ENCODE assay signal across 7 cellular contexts in genomic region chr6:161618816-161619454, GRCh38.
DNase-seq lines count a peak whose midpoint lies in the region; ATAC-seq lines count a peak whose summit lies in the region.

No MANE protein-coding gene starts in this region.

- H3K79me1 ChIP-seq in trophoblast cell (ENCODE audit: low read length): no peaks in the 10 kb centered on the region

- CTCF ChIA-PET in naive thymus-derived CD4-positive, alpha-beta T cell (lab: Charles Lee): no interaction called here

- peaks cover 3% of the 10 kb centered on the region for H3K4me1 ChIP-seq in HAP-1
- H3K4me1 ChIP-seq in trophoblast cell (ENCODE audit: control insufficient read depth in 1 of 2, insufficient read depth in 2 of 2, low read length in 2 of 2): no peaks in the 10 kb centered on the region
- no peaks in the 10 kb centered on the region for H3K4me1 ChIP-seq in naive thymus-derived CD4-positive, alpha-beta T cell (ENCODE audit: control insufficient read depth in 2 of 2, insufficient read depth in 2 of 2, low read length in 2 of 2)

- peaks cover 27% of the 10 kb centered on the region for H3K27me3 ChIP-seq in HAP-1 (ENCODE audit: low read depth)
- H3K27me3 ChIP-seq in trophoblast cell (ENCODE audit: insufficient read depth, low read length): no peaks in the 10 kb centered on the region
- H3K27me3 ChIP-seq in naive thymus-derived CD4-positive, alpha-beta T cell (ENCODE audit: control insufficient read depth in 2 of 2, insufficient read depth in 2 of 2, low read length in 2 of 2): no peaks in the 10 kb centered on the region

- H2AK5ac ChIP-seq in trophoblast cell (ENCODE audit: low read length): no peak overlapping the region

- H3K23ac ChIP-seq in trophoblast cell (ENCODE audit: low read length): no peak overlapping the region

- no peak overlapping the region for H4K8ac ChIP-seq in trophoblast cell (ENCODE audit: low read depth, low read length)

- DNase-seq in HAP-1 (ENCODE audit: low spot score in 2 of 2): peak; percentile 73 to 77
- DNase-seq in NOMO-1 treated with dmso at 0.1 percent for 144 hours (lab: John Stamatoyannopoulos, UW; ENCODE audit: unreplicated experiment): peak; percentile 22
- peak; percentile 74 for DNase-seq in fibroblast of gingiva (ENCODE audit: low read depth)
- peak; percentile 41 to 56 for DNase-seq in trophoblast cell
- DNase-seq in GM19240 (ENCODE audit: insufficient read length, low spot score): no peak
- no peak for DNase-seq in naive thymus-derived CD4-positive, alpha-beta T cell

- H2BK12ac ChIP-seq in trophoblast cell (ENCODE audit: low read length): no peak overlapping the region

- H2AFZ ChIP-seq in trophoblast cell (ENCODE audit: insufficient read depth, low read length, poor library complexity): no peak overlapping the region

- H3K9me3 ChIP-seq in HAP-1 (no peaks in the 10 kb centered on the region), trophoblast cell (ENCODE audit: insufficient read depth, low read depth, low read length) (peaks cover 1% of the 10 kb centered on the region)
- H3K9me3 ChIP-seq in naive thymus-derived CD4-positive, alpha-beta T cell (ENCODE audit: control insufficient read depth in 2 of 3, low read length in 3 of 3): no peaks in the 10 kb centered on the region

- in situ Hi-C loops in HAP-1 (cut with MboI; ENCODE audit: low sequenced_read_pairs): no loop called here

- H2BK120ac ChIP-seq in trophoblast cell (ENCODE audit: insufficient read depth, low read length, poor library complexity): no peak overlapping the region

- no peak overlapping the region for H4K91ac ChIP-seq in trophoblast cell (ENCODE audit: low read depth, low read length)

- POLR2A ChIA-PET in naive thymus-derived CD4-positive, alpha-beta T cell (lab: Charles Lee): no interaction called here

- H3K27me3 Mint-ChIP-seq in naive thymus-derived CD4-positive, alpha-beta T cell: peaks cover 0 to 7% (median 0%) of the 10 kb centered on the region in 5 donors

- WGBS in trophoblast cell (ENCODE audit: extremely low coverage, insufficient coverage, insufficient read length): no CpG with 5 or more reads among the region's 9 CpGs

- no peak overlapping the region for H3K18ac ChIP-seq in trophoblast cell (ENCODE audit: low read length)

- ATAC-seq in naive thymus-derived CD4-positive, alpha-beta T cell: no peak
- ATAC-seq in GM18861 (IDR thresholded peaks at IDR 0.05; ENCODE audit: unreplicated experiment): no peak

- H3K4me1 Mint-ChIP-seq in naive thymus-derived CD4-positive, alpha-beta T cell: no peaks in the 10 kb centered on the region

- H3K36me3 ChIP-seq in HAP-1 (replicated peaks) (no peaks in the 10 kb centered on the region), trophoblast cell (ENCODE audit: control insufficient read depth in 1 of 2, insufficient read depth in 2 of 2, low read length in 2 of 2) (no peaks in the 10 kb centered on the region)
- H3K36me3 ChIP-seq in naive thymus-derived CD4-positive, alpha-beta T cell (ENCODE audit: control insufficient read depth in 2 of 3, insufficient read depth in 3 of 3, low read length in 3 of 3): no peaks in the 10 kb centered on the region

- H3K79me2 ChIP-seq in trophoblast cell (ENCODE audit: control insufficient read depth, insufficient read depth, low read length, poor library complexity): no peaks in the 10 kb centered on the region

- no peaks in the 10 kb centered on the region for H3K36me3 Mint-ChIP-seq in naive thymus-derived CD4-positive, alpha-beta T cell

- no peak overlapping the region for H3K14ac ChIP-seq in trophoblast cell (ENCODE audit: low read length)

- no peak overlapping the region for H2BK5ac ChIP-seq in trophoblast cell (ENCODE audit: low read depth, low read length, poor library complexity)

- intact Hi-C loops in naive thymus-derived CD4-positive, alpha-beta T cell (cut with micrococcal nuclease): no loop called here

- no peak overlapping the region for H3K9ac ChIP-seq in trophoblast cell (ENCODE audit: low read length)

- no peak overlapping the region for H3K4me3 ChIP-seq in HAP-1
- no peak overlapping the region for H3K4me3 ChIP-seq in trophoblast cell (ENCODE audit: low read depth, low read length)
- no peak overlapping the region for H3K4me3 ChIP-seq in naive thymus-derived CD4-positive, alpha-beta T cell (ENCODE audit: low read length)

- no peak overlapping the region for H3K27ac Mint-ChIP-seq in naive thymus-derived CD4-positive, alpha-beta T cell

- H3K4ac ChIP-seq in trophoblast cell (ENCODE audit: low read depth, low read length): no peak overlapping the region

- H3K27ac ChIP-seq in trophoblast cell (ENCODE audit: low read depth, low read length): no peak overlapping the region
- no peak overlapping the region for H3K27ac ChIP-seq in naive thymus-derived CD4-positive, alpha-beta T cell (ENCODE audit: low read depth, low read length)

- H3K9me3 Mint-ChIP-seq in naive thymus-derived CD4-positive, alpha-beta T cell: peaks cover 0 to 3% (median 0%) of the 10 kb centered on the region in 11 donors

- no peak overlapping the region for H3K4me2 ChIP-seq in trophoblast cell (ENCODE audit: low read length)

- H4K12ac ChIP-seq in trophoblast cell (ENCODE audit: low read depth, low read length): no peak overlapping the region

- no peak overlapping the region for H3K4me3 Mint-ChIP-seq in naive thymus-derived CD4-positive, alpha-beta T cell

Comparison
In these comparisons a context has a peak if more than half of its experiments do, and no peak if none do; other contexts are left out.
1. DNase-seq: peak in HAP-1 (2 of 2), NOMO-1 treated with dmso at 0.1 percent for 144 hours (single experiment), fibroblast of gingiva (single experiment) and trophoblast cell (2 of 2); none in GM19240 (single experiment) and naive thymus-derived CD4-positive, alpha-beta T cell (0 of 9).